ENCODE assay signal across 19 cellular contexts in genomic region chr12:95673576-95673975, GRCh38.
DNase-seq lines count a peak whose midpoint lies in the region; ATAC-seq and TF ChIP-seq lines count a peak whose summit lies in the region.
"Had no signal": no experiment of that assay in that cellular context is flagged by ENCODE, and none has a peak within 500 bp of the region (broad histone marks: within the 10 kb centered on the region; RNA-seq: fewer than 3 reads in every experiment).

No MANE protein-coding gene starts in this region.

- H3K27ac ChIP-seq in left ventricle myocardium inferior (replicated peaks) (peak overlapping the region; percentile 33), spleen (peak overlapping the region in 7 of 8 donors; percentile 1 to 63 (median 20)), caudate nucleus (ENCODE audit: low read depth, low read length) (no peak overlapping the region)
- H3K27ac ChIP-seq: BLaER1 had no signal

- H3K4me3 Mint-ChIP-seq in nephron: no peak overlapping the region
- H3K4me3 Mint-ChIP-seq: CD14-positive monocyte; CD4-positive, alpha-beta memory T cell had no signal

- peak overlapping the region; percentile 55 to 70 (median 63) for H3K27ac Mint-ChIP-seq in nephron
- H3K27ac Mint-ChIP-seq: CD14-positive monocyte had no signal

- H3K4me1 Mint-ChIP-seq in nephron: peaks cover 32% of the 10 kb centered on the region
- H3K4me1 Mint-ChIP-seq: CD14-positive monocyte; CD4-positive, alpha-beta memory T cell had no signal

- H3K36me3 ChIP-seq in left ventricle myocardium inferior (peaks cover 33% of the 10 kb centered on the region), spleen (peaks cover 0 to 37% (median 4%) of the 10 kb centered on the region in 6 donors)
- H3K36me3 ChIP-seq: BLaER1 had no signal

- H3K27me3 ChIP-seq in left ventricle myocardium inferior (ENCODE audit: low read depth): no peaks in the 10 kb centered on the region
- no peaks in the 10 kb centered on the region for H3K27me3 ChIP-seq in spleen (replicated peaks in 1 of 7)
- H3K27me3 ChIP-seq: BLaER1 had no signal

- WGBS in spleen, 5 donors: 63 to 86% (median 81%) methylated on average over 2 of the region's 2 CpGs

- no peaks in the 10 kb centered on the region for H3K9me3 Mint-ChIP-seq in nephron

- ATAC-seq in Right ventricle myocardium inferior (no peak), SK-N-SH treated with all-trans-retinoic acid at 6 μM for 48 hours (no peak)
- ATAC-seq: GM12878, HCT116 had no signal

- DNase-seq in left ventricle myocardium inferior (no peak), Right ventricle myocardium inferior (ENCODE audit: missing footprints) (no peak), NCI-H82 treated with DMSO at 0.1 percent for 48 hours (lab: John Stamatoyannopoulos, UW; ENCODE audit: unreplicated experiment) (peak; percentile 15), spleen (no peak), caudate nucleus (lab: John Stamatoyannopoulos, UW) (no peak), T-helper 1 cell (no peak)
- DNase-seq: 8988T; CD4-positive, alpha-beta memory T cell; DMS 273 treated with DMSO at 0.1 percent for 48 hours; DND-41; EL; GOT3; H7 had no signal

- intact Hi-C loops in left ventricle myocardium inferior (cut with micrococcal nuclease): no loop called here
- intact Hi-C loops in Right ventricle myocardium inferior (cut with DNase I): no loop called here
- intact Hi-C loops in spleen (cut with DNase I; ENCODE audit: low total_unique reads): no loop called here

- H3K4me3 ChIP-seq in left ventricle myocardium inferior (no peak overlapping the region), spleen (no peak overlapping the region)
- H3K4me3 ChIP-seq: BLaER1, GM12878 had no signal

- peaks cover 37% of the 10 kb centered on the region for H3K4me1 ChIP-seq in left ventricle myocardium inferior
- peaks cover 0 to 19% (median 7%) of the 10 kb centered on the region in 6 donors for H3K4me1 ChIP-seq in spleen

- TF ChIP-seq CTCF in left ventricle myocardium inferior (IDR thresholded peaks at IDR 0.05; ENCODE audit: borderline replicate concordance): no peak
- no peak for TF ChIP-seq CTCF in nephron (IDR thresholded peaks at IDR 0.05; ENCODE audit: unreplicated experiment in 3 of 3)
- TF ChIP-seq CTCF in spleen (IDR thresholded peaks at IDR 0.05 in 8 of 11, conservative IDR thresholded peaks at IDR 0.05 in 3 of 11): no peak

- H3K27me3 Mint-ChIP-seq in nephron (ENCODE audit: low read depth): peaks cover 3% of the 10 kb centered on the region

- H3K9me3 ChIP-seq in left ventricle myocardium inferior (replicated peaks) (peaks cover 8% of the 10 kb centered on the region), spleen (peaks cover 0 to 4% (median 0%) of the 10 kb centered on the region in 8 donors)
- H3K9me3 ChIP-seq: BLaER1 had no signal

- H3K36me3 Mint-ChIP-seq in nephron (ENCODE audit: low read depth): no peaks in the 10 kb centered on the region
- H3K36me3 Mint-ChIP-seq: CD14-positive monocyte had no signal

- no peak for TF ChIP-seq POLR2A in spleen (IDR thresholded peaks at IDR 0.05)

TF ChIP-seq in SK-N-SH treated with all-trans-retinoic acid at 6 μM for 48 hours, 23 proteins besides CTCF, POLR2A, EP300 and RAD21 (continues in another document):
- TF ChIP-seq ISL1 (CRISPR knock-in tag; IDR thresholded peaks at IDR 0.05) (no peak), GLIS3 (CRISPR knock-in tag; IDR thresholded peaks at IDR 0.05) (no peak), PATZ1 (CRISPR knock-in tag; IDR thresholded peaks at IDR 0.05; ENCODE audit: borderline replicate concordance) (no peak), POU6F1 (CRISPR knock-in tag; IDR thresholded peaks at IDR 0.05; ENCODE audit: borderline replicate concordance, low read depth) (no peak), PPARA (CRISPR knock-in tag; IDR thresholded peaks at IDR 0.05; ENCODE audit: borderline replicate concordance) (no peak), ZNF565 (CRISPR knock-in tag; conservative IDR thresholded peaks at IDR 0.05; ENCODE audit: low read depth) (no peak), ARNTL (CRISPR knock-in tag; IDR thresholded peaks at IDR 0.05; ENCODE audit: borderline replicate concordance, low read depth) (no peak), TOX (CRISPR knock-in tag; IDR thresholded peaks at IDR 0.05; ENCODE audit: borderline replicate concordance) (no peak), ESRRG (CRISPR knock-in tag; IDR thresholded peaks at IDR 0.05) (no peak), CSRNP3 (CRISPR knock-in tag; IDR thresholded peaks at IDR 0.05) (no peak), ZFP30 (CRISPR knock-in tag; IDR thresholded peaks at IDR 0.05) (no peak), SNAI2 (CRISPR knock-in tag; IDR thresholded peaks at IDR 0.05) (no peak), CSDC2 (CRISPR knock-in tag; IDR thresholded peaks at IDR 0.05) (no peak), ZFP3 (CRISPR knock-in tag; IDR thresholded peaks at IDR 0.05) (no peak), TSHZ2 (CRISPR knock-in tag; IDR thresholded peaks at IDR 0.05) (no peak)
